Comparison of ENCODE assay signal across 8 cellular contexts in the genomic region with DNA sequence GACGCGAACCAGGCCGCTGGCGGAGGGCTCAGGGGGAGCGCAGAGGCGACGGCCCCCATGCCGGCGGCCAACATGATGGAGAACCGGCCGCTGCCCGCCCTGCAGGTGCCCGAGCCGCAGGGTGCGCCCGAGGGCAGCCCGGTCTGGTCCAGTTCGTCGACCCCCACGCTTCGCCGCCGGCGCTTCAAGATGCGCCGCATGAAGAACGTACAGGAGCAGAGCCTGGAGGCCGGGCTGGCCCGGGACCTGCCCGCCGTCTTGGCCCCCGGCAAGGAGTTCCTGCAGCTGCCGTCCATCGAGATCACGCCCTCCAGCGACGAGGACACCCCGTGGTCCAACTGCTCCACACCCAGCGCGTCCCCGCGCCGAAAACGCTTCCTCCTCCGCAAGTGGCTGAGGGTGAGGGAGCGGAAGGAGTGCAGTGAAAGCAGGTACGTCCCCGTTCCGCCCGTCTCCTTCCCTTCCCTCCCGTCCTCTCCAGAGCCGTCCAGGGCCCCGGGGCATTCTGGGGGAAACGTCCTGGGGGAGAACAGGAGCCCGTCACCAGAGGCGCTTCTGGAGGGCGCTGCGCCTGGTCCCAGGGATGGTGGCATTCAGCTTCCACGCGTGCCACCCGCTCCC. TPM values are rescaled to one million over a fixed set of nuclear protein-coding genes. Genes with fewer than 3 reads are reported as not detected.
DNase-seq lines count a peak whose midpoint lies in the region; ATAC-seq and TF ChIP-seq lines count a peak whose summit lies in the region.

No MANE protein-coding gene starts in this region.

- H3K36me3 ChIP-seq in esophagus (ENCODE audit: control insufficient read depth in 2 of 2, insufficient read depth in 2 of 2, low read length in 1 of 2) (no peaks in the 10 kb centered on the region), muscle layer of duodenum (ENCODE audit: control insufficient read depth in 1 of 2, insufficient read depth in 2 of 2, low read length in 2 of 2) (no peaks in the 10 kb centered on the region)

- TF ChIP-seq CTCF in Calu3 (IDR thresholded peaks at IDR 0.05; ENCODE audit: unreplicated experiment) (no peak), NB4 (IDR thresholded peaks at IDR 0.05; ENCODE audit: low read depth, low read length) (peak; percentile 2)
- TF ChIP-seq CTCF in activated CD8-positive, alpha-beta T cell treated with anti-CD3 and anti-CD28 coated beads for 36 hours (IDR thresholded peaks at IDR 0.05), result peak; percentile 19

- H3K27me3 ChIP-seq in esophagus (ENCODE audit: control insufficient read depth in 1 of 2, insufficient read depth in 2 of 2, low read length in 2 of 2), result no peaks in the 10 kb centered on the region
- no peaks in the 10 kb centered on the region for H3K27me3 ChIP-seq in muscle layer of duodenum (ENCODE audit: low read depth, low read length)

- peaks cover 69% of the 10 kb centered on the region for H3K27me3 Mint-ChIP-seq in Calu3 (ENCODE audit: unreplicated experiment)
- no peaks in the 10 kb centered on the region for H3K27me3 Mint-ChIP-seq in activated CD8-positive, alpha-beta T cell treated with anti-CD3 and anti-CD28 coated beads for 36 hours
- peaks cover 15% of the 10 kb centered on the region for H3K27me3 Mint-ChIP-seq in stimulated activated naive CD8-positive, alpha-beta T cell treated with anti-CD3 and anti-CD28 coated beads, Interleukin-15, amount 100 ng/mL, for 72 hours

- no peak overlapping the region for H3K27ac Mint-ChIP-seq in Calu3 (ENCODE audit: unreplicated experiment)
- H3K27ac Mint-ChIP-seq in activated CD8-positive, alpha-beta T cell treated with anti-CD3 and anti-CD28 coated beads for 36 hours, result peak overlapping the region; percentile 75
- H3K27ac Mint-ChIP-seq in stimulated activated naive CD8-positive, alpha-beta T cell treated with anti-CD3 and anti-CD28 coated beads, Interleukin-15, amount 100 ng/mL, for 72 hours, result peak overlapping the region in 1 of 2 donors; percentile 91

- no peaks in the 10 kb centered on the region for H3K9me3 Mint-ChIP-seq in Calu3 (ENCODE audit: low read depth, unreplicated experiment)
- H3K9me3 Mint-ChIP-seq in activated CD8-positive, alpha-beta T cell treated with anti-CD3 and anti-CD28 coated beads for 36 hours, result no peaks in the 10 kb centered on the region
- no peaks in the 10 kb centered on the region for H3K9me3 Mint-ChIP-seq in stimulated activated naive CD8-positive, alpha-beta T cell treated with anti-CD3 and anti-CD28 coated beads, Interleukin-15, amount 100 ng/mL, for 72 hours

- TF ChIP-seq POLR2A in NB4 (IDR thresholded peaks at IDR 0.05; ENCODE audit: extremely low read depth, insufficient read length), result no peak

- ATAC-seq in GM21529 (IDR thresholded peaks at IDR 0.05; ENCODE audit: unreplicated experiment), result peak; percentile 54
- ATAC-seq in activated CD8-positive, alpha-beta T cell treated with anti-CD3 and anti-CD28 coated beads for 36 hours, result peak; percentile 69
- peak; percentile 82 for ATAC-seq in stimulated activated naive CD8-positive, alpha-beta T cell treated with anti-CD3 and anti-CD28 coated beads, Interleukin-15, amount 100 ng/mL, for 72 hours

- no peaks in the 10 kb centered on the region for H3K9me3 ChIP-seq in esophagus (ENCODE audit: control insufficient read depth in 2 of 2, insufficient read depth in 1 of 2, low read depth in 1 of 2, low read length in 1 of 2)
- no peaks in the 10 kb centered on the region for H3K9me3 ChIP-seq in muscle layer of duodenum (ENCODE audit: control insufficient read depth in 1 of 2, low read length in 2 of 2)

- CTCF ChIA-PET in Calu3 (lab: Charles Lee), result no interaction called here
- CTCF ChIA-PET in activated CD8-positive, alpha-beta T cell treated with anti-CD3 and anti-CD28 coated beads for 36 hours (lab: Charles Lee), result interaction anchor here (1.1 to 2.5 kb wide), 5 partner anchors 23 to 130 kb away, joined by 5 to 13 read pairs (median 6); no protein-coding TSS in a partner anchor

- DNase-seq in Calu3 (no peak), NB4 (ENCODE audit: low read depth) (peak; percentile 83), NCI-H2107 (lab: John Stamatoyannopoulos, UW) (no peak)
- peak; percentile 82 for DNase-seq in activated CD8-positive, alpha-beta T cell treated with anti-CD3 and anti-CD28 coated beads for 36 hours
- peak; percentile 62 to 78 for DNase-seq in stimulated activated naive CD8-positive, alpha-beta T cell treated with anti-CD3 and anti-CD28 coated beads, Interleukin-15, amount 100 ng/mL, for 72 hours

- POLR2A ChIA-PET in activated CD8-positive, alpha-beta T cell treated with anti-CD3 and anti-CD28 coated beads for 36 hours (lab: Charles Lee), result interaction anchor here (0.5 to 1.7 kb wide), 5 partner anchors 9 to 74 kb away, joined by 3 to 7 read pairs (median 5); no protein-coding TSS in a partner anchor

- no peaks in the 10 kb centered on the region for H3K4me1 Mint-ChIP-seq in Calu3 (ENCODE audit: low read depth, unreplicated experiment)
- H3K4me1 Mint-ChIP-seq in activated CD8-positive, alpha-beta T cell treated with anti-CD3 and anti-CD28 coated beads for 36 hours (ENCODE audit: low read depth), result peaks cover 29% of the 10 kb centered on the region
- peaks cover 38% of the 10 kb centered on the region for H3K4me1 Mint-ChIP-seq in stimulated activated naive CD8-positive, alpha-beta T cell treated with anti-CD3 and anti-CD28 coated beads, Interleukin-15, amount 100 ng/mL, for 72 hours

- H3K36me3 Mint-ChIP-seq in Calu3 (ENCODE audit: insufficient read depth, unreplicated experiment), result no peaks in the 10 kb centered on the region
- peaks cover 10% of the 10 kb centered on the region for H3K36me3 Mint-ChIP-seq in activated CD8-positive, alpha-beta T cell treated with anti-CD3 and anti-CD28 coated beads for 36 hours (ENCODE audit: low read depth)

- no TSS peak for BruUV-seq in Calu3 (replicated peaks; lab: Mats Ljungman, UMichigan)

- H3K4me3 ChIP-seq in NB4 (ENCODE audit: low read depth, low read length) (peak overlapping the region; percentile 63), esophagus (ENCODE audit: low read depth in 1 of 2, low read length in 2 of 2) (peak overlapping the region; percentile 47 to 52), muscle layer of duodenum (ENCODE audit: low read depth in 1 of 2, low read length in 2 of 2) (peak overlapping the region; percentile 60 to 77)

- H3K27ac ChIP-seq in esophagus (ENCODE audit: low read depth in 2 of 2, low read length in 1 of 2) (peak overlapping the region; percentile 44 to 64), muscle layer of duodenum (ENCODE audit: low read length) (no peak overlapping the region)

- H3K4me3 Mint-ChIP-seq in Calu3 (ENCODE audit: low read depth, unreplicated experiment), result peak overlapping the region; percentile 7
- peak overlapping the region; percentile 82 for H3K4me3 Mint-ChIP-seq in activated CD8-positive, alpha-beta T cell treated with anti-CD3 and anti-CD28 coated beads for 36 hours
- peak overlapping the region; percentile 90 for H3K4me3 Mint-ChIP-seq in stimulated activated naive CD8-positive, alpha-beta T cell treated with anti-CD3 and anti-CD28 coated beads, Interleukin-15, amount 100 ng/mL, for 72 hours

- 2 to 3% methylated on average over 61 of the region's 61 CpGs for WGBS in esophagus, 2 donors

- intact Hi-C loops in Calu3 (cut with micrococcal nuclease; ENCODE audit: unreplicated experiment), result no loop called here
- intact Hi-C loops in activated CD8-positive, alpha-beta T cell treated with anti-CD3 and anti-CD28 coated beads for 36 hours (cut with micrococcal nuclease), result no loop called here

- H3K4me1 ChIP-seq in esophagus (ENCODE audit: control insufficient read depth in 2 of 2, insufficient read depth in 2 of 2, low read length in 1 of 2), result peaks cover 5 to 9% of the 10 kb centered on the region in 2 donors
- peaks cover 0 to 9% of the 10 kb centered on the region in 2 donors for H3K4me1 ChIP-seq in muscle layer of duodenum (ENCODE audit: control insufficient read depth in 1 of 2, insufficient read depth in 2 of 2, low read length in 2 of 2)

RNA-seq across cellular contexts. Expression of a gene that starts 0.8 kb away (rescaled TPM):
- total RNA-seq in Calu3 (2022), result 5.9 and 8.2 TPM in 2 replicates
- total RNA-seq in activated CD8-positive, alpha-beta T cell treated with anti-CD3 and anti-CD28 coated beads for 36 hours, result 10 to 100 TPM; 15.4 to 16.2 TPM
- polyA plus RNA-seq in esophagus, result under 1 TPM; 0.26 to 0.37 TPM

Comparison
In these comparisons a context has a peak if more than half of its experiments do, and no peak if none do; other contexts are left out.
1. DNase-seq: peak in NB4 (single experiment), activated CD8-positive, alpha-beta T cell treated with anti-CD3 and anti-CD28 coated beads for 36 hours (single experiment) and stimulated activated naive CD8-positive, alpha-beta T cell treated with anti-CD3 and anti-CD28 coated beads, Interleukin-15, amount 100 ng/mL, for 72 hours (2 of 2); none in Calu3 (single experiment) and NCI-H2107 (single experiment).
2. H3K4me3 Mint-ChIP-seq: peak in every context shown above with its lines; median percentile 90 in stimulated activated naive CD8-positive, alpha-beta T cell treated with anti-CD3 and anti-CD28 coated beads, Interleukin-15, amount 100 ng/mL, for 72 hours; 82 in activated CD8-positive, alpha-beta T cell treated with anti-CD3 and anti-CD28 coated beads for 36 hours; 7 in Calu3.
3. Peak in every context shown above with its lines, with median percentiles within 50 percentile points of each other: ATAC-seq and H3K4me3 ChIP-seq.